ENCODE assay signal across 26 cellular contexts in genomic region chr5:66743344-66743743, GRCh38.
"Had no signal": no experiment of that assay in that cellular context is flagged by ENCODE, and none has a peak within 500 bp of the region (broad histone marks: within the 10 kb centered on the region; RNA-seq: fewer than 3 reads in every experiment).

No MANE protein-coding gene starts in this region.

- H3K36me3 ChIP-seq: ascending aorta, cardiac muscle cell, pancreas, prostate gland, suprapubic skin, tibial artery had no signal

- H3K4me1 ChIP-seq: ascending aorta, suprapubic skin had no signal

- H3K27me3 ChIP-seq: ascending aorta, cardiac muscle cell, dorsolateral prefrontal cortex, hepatocyte, pancreas, suprapubic skin, tibial artery had no signal

- ATAC-seq: left colon; naive thymus-derived CD4-positive, alpha-beta T cell; pancreas; T-helper 17 cell had no signal

- H3K9me3 ChIP-seq: ascending aorta, pancreas, prostate gland, suprapubic skin, tibial artery had no signal

- H3K4me3 ChIP-seq: ascending aorta, cardiac muscle cell, coronary artery, dorsolateral prefrontal cortex, hepatocyte, pancreas, prostate gland, suprapubic skin, tibial artery had no signal

- DNase-seq: activated CD4-positive, alpha-beta memory T cell treated with anti-CD3 and anti-CD28 coated beads for 36 hours; activated CD4-positive, alpha-beta T cell treated with anti-CD3 and anti-CD28 coated beads, Interleukin-2, amount 10 ng/mL, durations not matched to agents 24 days and 14 days; activated CD4-positive, CD25-positive, alpha-beta regulatory T cell treated with anti-CD3 and anti-CD28 coated beads, Interleukin-2, amount 50 U/mL, for 72 hours; activated CD8-positive, alpha-beta memory T cell treated with anti-CD3 and anti-CD28 coated beads, Interleukin-2, amount 50 U/mL, for 4 hours; activated gamma-delta T cell; activated naive CD8-positive, alpha-beta T cell treated with anti-CD3 and anti-CD28 coated beads, Interleukin-2, amount 10 ng/mL, durations not matched to agents 7 days and 5 days; activated T-cell treated with anti-CD3 and anti-CD28 coated beads, Interleukin-2, amount 50 U/mL, for 1 hour; dorsolateral prefrontal cortex; effector memory CD4-positive, alpha-beta T cell; islet precursor cell; left colon; midbrain; naive thymus-derived CD4-positive, alpha-beta T cell; nucleus accumbens; pancreas; retina; stimulated activated naive CD4-positive, alpha-beta T cell; T-helper 17 cell; T1000 had no signal

- H3K4me2 ChIP-seq: hepatocyte had no signal

- H3K27ac ChIP-seq: ascending aorta, cardiac muscle cell, coronary artery, dorsolateral prefrontal cortex, hepatocyte, pancreas, suprapubic skin, tibial artery had no signal
